ENCODE assay signal across 1 cellular context in genomic region chr5:126831175-126831574, GRCh38.
A peak's percentile ranks its signal among the peaks of the same experiment; 100 is the strongest.
TF ChIP-seq lines count a peak whose summit lies in the region.

No MANE protein-coding gene starts in this region.

TF ChIP-seq in A549, 52 proteins besides CTCF, POLR2A, EP300 and RAD21:
- TF ChIP-seq REST (IDR thresholded peaks at IDR 0.05) (no peak), MAFK (IDR thresholded peaks at IDR 0.05; ENCODE audit: partially characterized antibody) (peak; percentile 99), CBX8 (IDR thresholded peaks at IDR 0.05) (no peak), SMC3 (IDR thresholded peaks at IDR 0.05) (no peak), CHD2 (IDR thresholded peaks at IDR 0.05; ENCODE audit: low read length, partially characterized antibody) (no peak)
